Comparison of ENCODE assay signal across 11 cellular contexts in genomic region chr1:243475966-243476365, GRCh38.
DNase-seq lines count a peak whose midpoint lies in the region; ATAC-seq and TF ChIP-seq lines count a peak whose summit lies in the region.
"Had no signal": no experiment of that assay in that cellular context is flagged by ENCODE, and none has a peak within 500 bp of the region (broad histone marks: within the 10 kb centered on the region; RNA-seq: fewer than 3 reads in every experiment).

No MANE protein-coding gene starts in this region.

- H3K36me3 Mint-ChIP-seq in MCF 10A (ENCODE audit: insufficient read depth, unreplicated experiment), result peaks cover 34% of the 10 kb centered on the region
- H3K36me3 Mint-ChIP-seq in activated T-helper 17 cell treated with anti-CD3 and anti-CD28 coated beads, Interleukin-2, amount 50 U/mL, for 72 hours (ENCODE audit: low read depth), result peaks cover 7% of the 10 kb centered on the region

- no peak overlapping the region for H2AFZ ChIP-seq in mammary epithelial cell (ENCODE audit: low read depth, low read length)

- H3K4me1 ChIP-seq in mammary epithelial cell (ENCODE audit: insufficient read depth, low read length), result peaks cover 11% of the 10 kb centered on the region
- H3K4me1 ChIP-seq in lower lobe of right lung, result peaks cover 17% of the 10 kb centered on the region

- dilution Hi-C loops in mammary epithelial cell (cut with HindIII; ENCODE audit: low sequenced_read_pairs), result no loop called here

- in situ Hi-C loops in mammary epithelial cell (cut with MboI; ENCODE audit: low sequenced_read_pairs in 2 of 2), result no loop called here
- in situ Hi-C loops in SK-MEL-5 (cut with HindIII; ENCODE audit: low pct_unique_long_range_greater_than_20kb, low sequenced_read_pairs), result no loop called here

- H3K27ac ChIP-seq in mammary epithelial cell (ENCODE audit: insufficient read depth, low read depth, low read length) (no peak overlapping the region), substantia nigra (ENCODE audit: low read depth, low read length, poor library complexity, severe bottlenecking) (no peak overlapping the region), lower lobe of right lung (no peak overlapping the region)
- H3K27ac ChIP-seq: BLaER1 had no signal

- no peaks in the 10 kb centered on the region for H3K9me3 ChIP-seq in mammary epithelial cell (replicated peaks; ENCODE audit: insufficient read depth, low read length)
- no peaks in the 10 kb centered on the region for H3K9me3 ChIP-seq in lower lobe of right lung
- H3K9me3 ChIP-seq: BLaER1 had no signal

- no peaks in the 10 kb centered on the region for H4K20me1 ChIP-seq in mammary epithelial cell (ENCODE audit: insufficient read depth, low read length)
- H4K20me1 ChIP-seq: BLaER1 had no signal

- no peaks in the 10 kb centered on the region for H3K27me3 Mint-ChIP-seq in MCF 10A (ENCODE audit: insufficient read depth, unreplicated experiment)
- no peaks in the 10 kb centered on the region for H3K27me3 Mint-ChIP-seq in activated T-helper 17 cell treated with anti-CD3 and anti-CD28 coated beads, Interleukin-2, amount 50 U/mL, for 72 hours
- H3K27me3 Mint-ChIP-seq: activated naive CD4-positive, alpha-beta T cell treated with anti-CD3 and anti-CD28 coated beads, Interleukin-2, amount 50 U/mL, for 24 hours had no signal

- intact Hi-C loops in MCF 10A (cut with micrococcal nuclease), result no loop called here
- intact Hi-C loops in mammary epithelial cell (cut with micrococcal nuclease), result no loop called here
- intact Hi-C loops in lower lobe of right lung (cut with DNase I), result no loop called here

- peaks cover 8% of the 10 kb centered on the region for H3K9me3 Mint-ChIP-seq in MCF 10A (ENCODE audit: unreplicated experiment)
- H3K9me3 Mint-ChIP-seq in activated T-helper 17 cell treated with anti-CD3 and anti-CD28 coated beads, Interleukin-2, amount 50 U/mL, for 72 hours, result no peaks in the 10 kb centered on the region
- H3K9me3 Mint-ChIP-seq: activated naive CD4-positive, alpha-beta T cell treated with anti-CD3 and anti-CD28 coated beads, Interleukin-2, amount 50 U/mL, for 24 hours had no signal

- no peak overlapping the region for H3K9ac ChIP-seq in mammary epithelial cell (ENCODE audit: insufficient read depth, low read length)
- H3K9ac ChIP-seq: BLaER1 had no signal

- H3K4me3 ChIP-seq in mammary epithelial cell (replicated peaks in 1 of 3; ENCODE audit: insufficient read depth in 1 of 3, low read depth in 2 of 3, low read length in 3 of 3) (no peak overlapping the region), lower lobe of right lung (no peak overlapping the region)
- H3K4me3 ChIP-seq: BLaER1 had no signal

- DNase-seq in MCF 10A (ENCODE audit: unreplicated experiment), result peak; percentile 29
- no peak for DNase-seq in mammary epithelial cell
- peak; percentile 22 for DNase-seq in SK-MEL-5 (ENCODE audit: low read depth, low spot score)
- DNase-seq in glomerular visceral epithelial cell (ENCODE audit: extremely low spot score), result peak; percentile 39
- DNase-seq in substantia nigra (lab: John Stamatoyannopoulos, UW), result peak in 38 of 49 donors; percentile 17 to 77 (median 60)
- DNase-seq in lower lobe of right lung, result no peak
- no peak for DNase-seq in activated gamma-delta T cell (lab: John Stamatoyannopoulos, UW)
- DNase-seq: foreskin fibroblast had no signal

- H3K27ac Mint-ChIP-seq in MCF 10A (ENCODE audit: low read depth, unreplicated experiment), result no peak overlapping the region
- no peak overlapping the region for H3K27ac Mint-ChIP-seq in activated T-helper 17 cell treated with anti-CD3 and anti-CD28 coated beads, Interleukin-2, amount 50 U/mL, for 72 hours
- H3K27ac Mint-ChIP-seq: activated naive CD4-positive, alpha-beta T cell treated with anti-CD3 and anti-CD28 coated beads, Interleukin-2, amount 50 U/mL, for 24 hours had no signal

- WGBS in mammary epithelial cell (ENCODE audit: low coverage, missing lambda C conversion rate), result 94% methylated on average over 7 of the region's 7 CpGs

- POLR2A ChIA-PET in MCF 10A (lab: Yijun Ruan, JAX), result no interaction called here

- H3K36me3 ChIP-seq in mammary epithelial cell (ENCODE audit: insufficient read depth, low read length) (no peaks in the 10 kb centered on the region), lower lobe of right lung (peaks cover 9% of the 10 kb centered on the region)

- no TSS peak for BruUV-seq in MCF 10A (replicated peaks; lab: Mats Ljungman, UMichigan)
- BruUV-seq in mammary epithelial cell (replicated peaks; lab: Mats Ljungman, UMichigan), result no TSS peak

- no peak for ATAC-seq in activated T-helper 17 cell treated with anti-CD3 and anti-CD28 coated beads, Interleukin-2, amount 50 U/mL, for 72 hours (replicated peaks)
- no peak for ATAC-seq in lower lobe of right lung

- H3K27me3 ChIP-seq in mammary epithelial cell (ENCODE audit: insufficient read depth, low read length), result no peaks in the 10 kb centered on the region
- no peaks in the 10 kb centered on the region for H3K27me3 ChIP-seq in lower lobe of right lung (ENCODE audit: low read depth)
- H3K27me3 ChIP-seq: BLaER1 had no signal

- no peak overlapping the region for H3K4me3 Mint-ChIP-seq in MCF 10A (ENCODE audit: unreplicated experiment)
- H3K4me3 Mint-ChIP-seq in activated T-helper 17 cell treated with anti-CD3 and anti-CD28 coated beads, Interleukin-2, amount 50 U/mL, for 72 hours, result no peak overlapping the region
- H3K4me3 Mint-ChIP-seq: activated naive CD4-positive, alpha-beta T cell treated with anti-CD3 and anti-CD28 coated beads, Interleukin-2, amount 50 U/mL, for 24 hours had no signal

- CTCF ChIA-PET in MCF 10A (lab: Yijun Ruan, JAX) (interaction anchor here (1.1 to 1.4 kb wide), 2 partner anchors 8 to 15 kb away, joined by 3 to 4 read pairs; no protein-coding TSS in a partner anchor), mammary epithelial cell (lab: Charles Lee; ENCODE audit: low non-redundant PET) (interaction anchor here (0.5 kb wide), 1 partner anchor 73 kb away, joined by 3 read pairs; no protein-coding TSS in a partner anchor)

- no peak for TF ChIP-seq CTCF in MCF 10A (IDR thresholded peaks at IDR 0.05; ENCODE audit: unreplicated experiment)
- TF ChIP-seq CTCF in mammary epithelial cell (conservative IDR thresholded peaks at IDR 0.05 in 1 of 2, IDR thresholded peaks at IDR 0.05 in 1 of 2; ENCODE audit: extremely low read depth in 1 of 2, insufficient read depth in 1 of 2, low read depth in 1 of 2, low read length in 2 of 2), result no peak
- TF ChIP-seq CTCF in lower lobe of right lung (IDR thresholded peaks at IDR 0.05), result no peak

- H3K4me2 ChIP-seq in mammary epithelial cell (ENCODE audit: insufficient read depth, low read depth, low read length), result no peak overlapping the region
- H3K4me2 ChIP-seq: BLaER1 had no signal

- no peaks in the 10 kb centered on the region for H3K79me2 ChIP-seq in mammary epithelial cell (ENCODE audit: insufficient read depth, low read length)

- peaks cover under 1% of the 10 kb centered on the region for H3K4me1 Mint-ChIP-seq in MCF 10A (ENCODE audit: insufficient read depth, unreplicated experiment)
- peaks cover 6% of the 10 kb centered on the region for H3K4me1 Mint-ChIP-seq in activated T-helper 17 cell treated with anti-CD3 and anti-CD28 coated beads, Interleukin-2, amount 50 U/mL, for 72 hours

Comparison
In these comparisons a context has a peak if more than half of its experiments do, and no peak if none do; other contexts are left out.
1. DNase-seq: peak in MCF 10A (single experiment), SK-MEL-5 (single experiment), glomerular visceral epithelial cell (single experiment) and substantia nigra (38 of 49); none in mammary epithelial cell (single experiment), lower lobe of right lung (single experiment) and activated gamma-delta T cell (single experiment).